ENCODE assay signal across 8 cellular contexts in the genomic region with DNA sequence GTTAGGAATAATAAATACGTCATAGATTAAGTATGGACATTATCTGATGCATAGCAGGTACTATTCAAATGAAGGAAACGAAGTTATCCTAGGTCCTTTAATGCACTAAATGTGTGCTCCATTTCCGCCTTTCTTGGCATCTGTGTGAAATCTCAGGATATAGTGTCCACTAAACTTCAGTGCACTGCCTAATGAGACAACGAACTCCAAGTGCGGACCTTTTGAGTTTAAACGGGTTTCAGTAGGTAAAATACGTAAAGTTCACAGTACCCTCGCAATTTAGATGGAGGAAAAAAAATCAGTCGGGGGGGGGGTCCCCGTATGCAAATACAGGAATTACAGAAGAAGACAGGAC. TPM values are rescaled to one million over a fixed set of nuclear protein-coding genes. Genes with fewer than 3 reads are reported as not detected.
DNase-seq lines count a peak whose midpoint lies in the region; ATAC-seq, FAIRE-seq and TF ChIP-seq lines count a peak whose summit lies in the region.

No MANE protein-coding gene starts in this region.

- H3K9me3 ChIP-seq in ascending aorta (no peaks in the 10 kb centered on the region), kidney (ENCODE audit: control insufficient read depth in 1 of 2, low read length in 2 of 2) (no peaks in the 10 kb centered on the region), suprapubic skin (no peaks in the 10 kb centered on the region)

- H3K4me3 ChIP-seq in ascending aorta (peak overlapping the region; percentile 85 to 93), kidney (ENCODE audit: low read length in 2 of 2) (peak overlapping the region; percentile 54 to 71), suprapubic skin (peak overlapping the region; percentile 88)

- TF ChIP-seq POLR2A in suprapubic skin (IDR thresholded peaks at IDR 0.05): no peak
- no peak for TF ChIP-seq POLR2A in GM18505 (IDR thresholded peaks at IDR 0.05; ENCODE audit: borderline replicate concordance, extremely low read depth, insufficient read depth, insufficient read length)

- ATAC-seq in HG03045 (IDR thresholded peaks at IDR 0.05; ENCODE audit: unreplicated experiment) (peak; percentile 2), GM18505 (IDR thresholded peaks at IDR 0.05; ENCODE audit: unreplicated experiment) (no peak), GM21528 (IDR thresholded peaks at IDR 0.05; ENCODE audit: low FRiP score, unreplicated experiment) (no peak)

- H3K27me3 ChIP-seq in ascending aorta (no peaks in the 10 kb centered on the region), suprapubic skin (no peaks in the 10 kb centered on the region)

- H3K4me1 ChIP-seq in ascending aorta: peaks cover 0 to 6% of the 10 kb centered on the region in 2 donors
- H3K4me1 ChIP-seq in kidney (ENCODE audit: control insufficient read depth in 1 of 2, insufficient read depth in 1 of 2, low read depth in 1 of 2, low read length in 2 of 2): peaks cover 0 to 19% of the 10 kb centered on the region in 2 donors
- H3K4me1 ChIP-seq in suprapubic skin: peaks cover 27% of the 10 kb centered on the region

- H3K27ac ChIP-seq in ascending aorta: peak overlapping the region; percentile 91 to 95
- peak overlapping the region; percentile 94 to 96 for H3K27ac ChIP-seq in kidney (ENCODE audit: low read depth in 2 of 2, low read length in 2 of 2)
- peak overlapping the region; percentile 97 for H3K27ac ChIP-seq in suprapubic skin

- peak overlapping the region; percentile 30 to 83 for H3K9ac ChIP-seq in kidney (ENCODE audit: low read length in 2 of 2)

- DNase-seq in G401 (ENCODE audit: low spot score): peak; percentile 49
- DNase-seq in ascending aorta (ENCODE audit: low spot score in 2 of 2): no peak
- DNase-seq in kidney: no peak
- no peak for DNase-seq in suprapubic skin (ENCODE audit: low spot score in 2 of 2)
- no peak for DNase-seq in stimulated activated naive CD4-positive, alpha-beta T cell (lab: John Stamatoyannopoulos, UW)

- H3K36me3 ChIP-seq in ascending aorta (no peaks in the 10 kb centered on the region), kidney (ENCODE audit: control insufficient read depth in 1 of 2, insufficient read depth in 2 of 2, low read length in 2 of 2) (no peaks in the 10 kb centered on the region), suprapubic skin (no peaks in the 10 kb centered on the region)

- no peak for FAIRE-seq in kidney (lab: Jason Lieb, UNC)

- no peak for TF ChIP-seq EP300 in suprapubic skin (IDR thresholded peaks at IDR 0.05)

- TF ChIP-seq CTCF in ascending aorta (IDR thresholded peaks at IDR 0.05): no peak
- TF ChIP-seq CTCF in kidney (IDR thresholded peaks at IDR 0.05; ENCODE audit: borderline replicate concordance, extremely low read depth, insufficient read depth): no peak
- TF ChIP-seq CTCF in suprapubic skin (IDR thresholded peaks at IDR 0.05): no peak

- WGBS in suprapubic skin: 5% methylated on average over 10 of the region's 10 CpGs

- in situ Hi-C loops in G401 (cut with HindIII; ENCODE audit: low sequenced_read_pairs): no loop called here

- intact Hi-C loops in ascending aorta (cut with DNase I): loop anchor here (2.0 to 10.0 kb wide), 7 partner anchors 136 to 1822 kb away; partner anchors contain the start of genes PEX13, SANBR and USP34
- intact Hi-C loops in kidney (cut with DNase I): no loop called here

RNA-seq across cellular contexts. Expression of gene REL, which starts 0.8 kb away (rescaled TPM):
- 3.2 and 4.1 TPM in 2 replicates for total RNA-seq in G401 (2014; rRNA removed; shearing (Covaris generic))
- total RNA-seq in ascending aorta (5.3 TPM), kidney (21.8 TPM), suprapubic skin (10 to 100 TPM; 43.8 to 70.9 (median 51.9) TPM)
- 0.43 TPM for polyA plus RNA-seq in kidney (ENCODE audit: insufficient read depth, low read depth, low replicate concordance)
